Comparison of ENCODE assay signal across 18 cellular contexts in the genomic region with DNA sequence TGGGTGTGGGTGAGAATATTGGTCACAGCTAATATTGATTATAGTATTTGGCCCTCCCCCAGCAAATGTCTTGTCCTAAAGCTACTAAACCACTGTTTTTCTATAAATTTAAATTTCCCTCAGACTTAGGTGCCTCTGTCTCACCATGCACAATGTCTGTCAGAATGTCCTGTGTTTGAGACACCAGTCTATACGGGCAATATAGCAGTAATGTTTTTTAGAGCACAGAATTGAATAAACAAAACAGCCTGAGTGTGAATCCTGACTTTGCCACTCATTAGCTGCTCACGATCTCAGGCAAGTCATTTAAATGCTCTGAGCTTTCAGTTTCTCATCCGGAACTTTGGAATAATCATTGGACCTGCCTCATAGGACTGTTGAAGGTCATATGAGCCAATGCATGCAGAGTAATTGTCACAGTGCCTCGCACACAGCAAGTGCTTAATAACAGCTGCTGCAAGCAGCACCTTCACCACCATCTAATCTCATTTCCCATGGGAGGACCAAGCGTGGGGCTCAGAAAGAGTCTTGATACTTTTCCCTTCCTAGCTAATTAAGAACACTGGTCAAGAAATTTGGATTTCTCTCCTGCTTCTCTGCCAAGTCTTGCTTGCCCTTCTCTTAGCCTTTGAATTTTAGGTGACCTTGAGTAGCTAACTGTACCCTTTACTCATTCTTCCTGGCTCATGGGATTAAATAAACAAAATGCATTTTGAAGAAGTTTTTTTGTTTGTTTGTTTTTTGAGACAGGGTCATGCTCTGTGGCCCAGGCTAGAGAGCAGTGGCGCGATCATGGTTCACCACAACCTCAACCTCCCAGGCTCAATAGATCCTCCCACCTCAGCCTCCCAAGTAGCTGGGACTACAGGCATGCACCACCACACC. TPM values are rescaled to one million over a fixed set of nuclear protein-coding genes. Genes with fewer than 3 reads are reported as not detected.
DNase-seq lines count a peak whose midpoint lies in the region; ATAC-seq, FAIRE-seq and TF ChIP-seq lines count a peak whose summit lies in the region.
"Had no signal": no experiment of that assay in that cellular context is flagged by ENCODE, and none has a peak within 500 bp of the region (broad histone marks: within the 10 kb centered on the region; RNA-seq: fewer than 3 reads in every experiment).

No MANE protein-coding gene starts in this region.

- peak overlapping the region in 1 of 2 donors; percentile 68 for H3K9ac ChIP-seq in kidney (ENCODE audit: low read length in 2 of 2)
- H3K9ac ChIP-seq: BLaER1 had no signal

- no peaks in the 10 kb centered on the region for H3K27me3 ChIP-seq in uterus
- H3K27me3 ChIP-seq: BLaER1, colonic mucosa had no signal

- H3K36me3 ChIP-seq in kidney (ENCODE audit: control insufficient read depth in 1 of 2, insufficient read depth in 2 of 2, low read length in 2 of 2) = peaks cover 0 to 7% of the 10 kb centered on the region in 2 donors
- no peaks in the 10 kb centered on the region for H3K36me3 ChIP-seq in uterus
- H3K36me3 ChIP-seq: BLaER1, colonic mucosa had no signal

- TF ChIP-seq POLR2A in uterus (IDR thresholded peaks at IDR 0.05) = no peak

- no peak for FAIRE-seq in kidney (lab: Jason Lieb, UNC)
- FAIRE-seq: H54 had no signal

- DNase-seq in kidney (no peak), renal cortical epithelial cell (ENCODE audit: low read depth) (peak; percentile 43), uterus (no peak), left colon (no peak)
- DNase-seq: activated B cell treated with CpG ODN at 0.5 μM for 24 hours; activated CD8-positive, alpha-beta memory T cell treated with anti-CD3 and anti-CD28 coated beads for 24 hours; activated naive CD8-positive, alpha-beta T cell treated with anti-CD3 and anti-CD28 coated beads, Interleukin-2, amount 50 U/mL, for 24 hours; colonic mucosa; DMS153; NCI-H1436 treated with DMSO at 0.1 percent for 48 hours; NCI-H345; stimulated activated CD4-positive, alpha-beta T cell treated with anti-CD3 and anti-CD28 coated beads, Interleukin-15, amount 100 ng/mL, for 24 hours; stimulated activated naive CD8-positive, alpha-beta T cell treated with anti-CD3 and anti-CD28 coated beads, Interleukin-15, amount 100 ng/mL, for 72 hours had no signal

- no peak overlapping the region for H3K4me3 ChIP-seq in kidney (ENCODE audit: low read length in 2 of 2)
- H3K4me3 ChIP-seq in uterus = no peak overlapping the region
- H3K4me3 ChIP-seq: BLaER1, colonic mucosa had no signal

- TF ChIP-seq CTCF in kidney (IDR thresholded peaks at IDR 0.05; ENCODE audit: borderline replicate concordance, extremely low read depth, insufficient read depth) (no peak), uterus (IDR thresholded peaks at IDR 0.05) (no peak)

- H3K9me3 ChIP-seq in kidney (ENCODE audit: control insufficient read depth in 1 of 2, low read length in 2 of 2) (no peaks in the 10 kb centered on the region), uterus (no peaks in the 10 kb centered on the region)
- H3K9me3 ChIP-seq: BLaER1, colonic mucosa had no signal

- H3K27ac ChIP-seq in cingulate gyrus (ENCODE audit: low read depth, low read length) (peak overlapping the region; percentile 39), kidney (ENCODE audit: low read depth in 2 of 2, low read length in 2 of 2) (peak overlapping the region; percentile 89 to 95), uterus (peak overlapping the region; percentile 67 to 74)
- H3K27ac ChIP-seq: BLaER1, colonic mucosa had no signal

- intact Hi-C loops in kidney (cut with DNase I) = no loop called here
- intact Hi-C loops in uterus (cut with DNase I; ENCODE audit: low total_unique reads) = no loop called here
- intact Hi-C loops in left colon (cut with DNase I, micrococcal nuclease) = no loop called here

- ATAC-seq in left colon (no peak), HG02623 (IDR thresholded peaks at IDR 0.05; ENCODE audit: unreplicated experiment) (no peak), GM21390 (IDR thresholded peaks at IDR 0.05; ENCODE audit: unreplicated experiment) (no peak)
- ATAC-seq: activated naive CD8-positive, alpha-beta T cell treated with anti-CD3 and anti-CD28 coated beads, Interleukin-2, amount 50 U/mL, for 24 hours; stimulated activated naive CD8-positive, alpha-beta T cell treated with anti-CD3 and anti-CD28 coated beads, Interleukin-15, amount 100 ng/mL, for 72 hours had no signal

- peaks cover 21 to 47% of the 10 kb centered on the region in 2 donors for H3K4me1 ChIP-seq in kidney (ENCODE audit: control insufficient read depth in 1 of 2, insufficient read depth in 1 of 2, low read depth in 1 of 2, low read length in 2 of 2)
- peaks cover 13 to 21% of the 10 kb centered on the region in 2 donors for H3K4me1 ChIP-seq in uterus
- H3K4me1 ChIP-seq: colonic mucosa had no signal

RNA-seq across cellular contexts. Expression of gene HLF, which starts 9.9 kb away (rescaled TPM):
- 38.4 TPM for total RNA-seq in kidney
- polyA plus RNA-seq in kidney (ENCODE audit: insufficient read depth, low read depth, low replicate concordance) = 9.1 TPM
- 0.52 and 1.9 TPM in 2 replicates for total RNA-seq in renal cortical epithelial cell
- 10 to 100 TPM; 12.0 to 81.2 (median 50.4) TPM for total RNA-seq in uterus
- 1 to 10 TPM in 1 of 2 donors, under 1 TPM in 1; 0.70 to 3.9 TPM for total RNA-seq in left colon

Comparison
In these comparisons a context has a peak if more than half of its experiments do, and no peak if none do; other contexts are left out.
1. H3K27ac ChIP-seq: peak in every context shown above with its lines; median percentile 92 in kidney; 70 in uterus; 39 in cingulate gyrus.